8 cellular contexts compared by ENCODE assay signal in the genomic region with DNA sequence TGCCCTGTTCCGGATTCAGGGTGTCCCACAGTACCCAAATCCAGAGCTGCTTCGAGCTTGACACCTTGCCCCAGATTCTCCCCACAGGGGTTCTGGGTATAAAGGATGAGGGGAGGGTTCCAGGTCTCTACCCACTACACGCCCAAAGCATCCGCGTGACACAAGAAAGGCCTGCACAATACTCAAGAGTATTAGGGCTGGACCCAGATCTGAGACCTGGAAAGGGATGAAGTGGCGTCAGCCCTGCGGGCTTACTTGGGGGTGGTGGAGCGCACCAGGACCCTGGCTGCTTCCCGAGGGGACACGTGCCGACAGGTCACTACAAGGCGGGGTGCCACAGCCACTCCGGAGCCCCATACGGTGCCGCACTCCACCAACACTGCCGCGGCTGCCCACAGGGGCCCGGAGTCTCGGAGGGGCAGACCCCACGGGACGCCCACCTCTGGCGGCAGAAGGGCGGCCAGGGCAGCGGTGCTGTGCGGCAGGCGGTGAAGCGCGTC. TPM values are rescaled to one million over a fixed set of nuclear protein-coding genes. Genes with fewer than 3 reads are reported as not detected.
DNase-seq lines count a peak whose midpoint lies in the region; ATAC-seq and TF ChIP-seq lines count a peak whose summit lies in the region.

No MANE protein-coding gene starts in this region.

- peaks cover 31% of the 10 kb centered on the region for H3F3A ChIP-seq in PC-9 (ENCODE audit: insufficient read depth, low read depth)

- H3K9me3 Mint-ChIP-seq in progenitor cell of endocrine pancreas (ENCODE audit: low read depth) = no peaks in the 10 kb centered on the region

- H3K4me1 Mint-ChIP-seq in progenitor cell of endocrine pancreas (ENCODE audit: low read depth) = peaks cover 2% of the 10 kb centered on the region

- peaks cover 2% of the 10 kb centered on the region for H3K36me3 Mint-ChIP-seq in progenitor cell of endocrine pancreas (ENCODE audit: insufficient read depth)

- peaks cover 28% of the 10 kb centered on the region for H3K79me2 ChIP-seq in PC-9 (ENCODE audit: low read depth)

- ATAC-seq in GM21786 (IDR thresholded peaks at IDR 0.05; ENCODE audit: unreplicated experiment) (peak; percentile 2), esophagus mucosa (peak; percentile 9)

- peak; percentile 22 for DNase-seq in G401 (ENCODE audit: low spot score)
- DNase-seq in PC-9 = peak in 1 of 2 experiments; percentile 14
- DNase-seq in progenitor cell of endocrine pancreas (ENCODE audit: low spot score, unreplicated experiment) = no peak
- DNase-seq in NCI-H2081 treated with DMSO at 0.1 percent for 48 hours (lab: John Stamatoyannopoulos, UW) = no peak
- no peak for DNase-seq in activated CD4-positive, CD25-positive, alpha-beta regulatory T cell treated with anti-CD3 and anti-CD28 coated beads, Interleukin-2, amount 50 U/mL, for 72 hours
- DNase-seq in stimulated activated CD4-positive, alpha-beta T cell treated with anti-CD3 and anti-CD28 coated beads, Interleukin-2, amount 100 ng/mL, for 48 hours = no peak

- H3K9me3 ChIP-seq in PC-9 (ENCODE audit: insufficient read depth, low read depth) = no peaks in the 10 kb centered on the region

- peaks cover 15% of the 10 kb centered on the region for H3K4me1 ChIP-seq in PC-9 (replicated peaks; ENCODE audit: insufficient read depth)

- TF ChIP-seq CTCF in PC-9 (conservative IDR thresholded peaks at IDR 0.05) (no peak), progenitor cell of endocrine pancreas (IDR thresholded peaks at IDR 0.05; ENCODE audit: unreplicated experiment) (no peak)

- in situ Hi-C loops in G401 (cut with HindIII; ENCODE audit: low sequenced_read_pairs) = no loop called here

- peak overlapping the region; percentile 95 for H2AFZ ChIP-seq in PC-9

- intact Hi-C loops in PC-9 (cut with micrococcal nuclease; ENCODE audit: unreplicated experiment) = loop anchor here (10.0 kb wide), 1 partner anchor 220 kb away; no protein-coding TSS in a partner anchor

- no peaks in the 10 kb centered on the region; the same call in 1 of the 2 replicates for H4K20me1 ChIP-seq in PC-9 (ENCODE audit: insufficient read depth)

- no peaks in the 10 kb centered on the region for H3K27me3 Mint-ChIP-seq in progenitor cell of endocrine pancreas

- H3K27ac ChIP-seq in PC-9 = peak overlapping the region; percentile 70

- BruUV-seq in PC-9 (replicated peaks; lab: Mats Ljungman, UMichigan) = no TSS peak

- CTCF ChIA-PET in PC-9 (lab: Charles Lee) = interaction anchor here (0.6 to 1.7 kb wide), 2 partner anchors 25 to 242 kb away, joined by 4 to 6 read pairs; partner anchors contain the start of gene SAR1A

- POLR2A ChIA-PET in PC-9 (lab: Charles Lee; ENCODE audit: unreplicated experiment) = no interaction called here

- H3K36me3 ChIP-seq in PC-9 (ENCODE audit: low read depth) = peaks cover 5% of the 10 kb centered on the region; the same call in 1 of the 2 replicates

- peak overlapping the region; percentile 72 for H3K4me3 Mint-ChIP-seq in progenitor cell of endocrine pancreas (ENCODE audit: low read depth)

- H3K4me3 ChIP-seq in PC-9 = peak overlapping the region; percentile 84

- H3K4me2 ChIP-seq in PC-9 = peak overlapping the region; percentile 99

- H3K27me3 ChIP-seq in PC-9 (ENCODE audit: insufficient read depth, low read depth) = no peaks in the 10 kb centered on the region

- H3K27ac Mint-ChIP-seq in progenitor cell of endocrine pancreas = no peak overlapping the region

- H3K9me2 ChIP-seq in PC-9 (ENCODE audit: insufficient read depth) = no peaks in the 10 kb centered on the region

RNA-seq across cellular contexts. Expression of gene TYSND1, which starts 1.3 kb away (rescaled TPM):
- 29.9 and 30.4 TPM in 2 replicates for total RNA-seq in G401 (2014; rRNA removed; shearing (Covaris generic))
- total RNA-seq in PC-9 (2021) (28.0 and 33.5 TPM in 2 replicates), esophagus mucosa (16.0 TPM), progenitor cell of endocrine pancreas (12.6 and 15.1 TPM in 2 replicates)

RNA-seq across cellular contexts. Expression of gene AIFM2, which starts 12.6 kb away (rescaled TPM):
- total RNA-seq in G401 (2014; rRNA removed; shearing (Covaris generic)) = 0.74 and 0.78 TPM in 2 replicates
- total RNA-seq in PC-9 (2021) = 40.3 and 47.0 TPM in 2 replicates
- total RNA-seq in esophagus mucosa = 3.7 TPM
- 10.7 and 10.9 TPM in 2 replicates for total RNA-seq in progenitor cell of endocrine pancreas

RNA-seq across cellular contexts. Expression of gene SAR1A, which starts 25.1 kb away (rescaled TPM):
- total RNA-seq in G401 (2014; rRNA removed; shearing (Covaris generic)) = 40.0 and 53.1 TPM in 2 replicates
- total RNA-seq in PC-9 (2021) (80.3 and 124 TPM in 2 replicates), esophagus mucosa (67.6 TPM), progenitor cell of endocrine pancreas (93.0 and 94.4 TPM in 2 replicates)
